In the genomic region with DNA sequence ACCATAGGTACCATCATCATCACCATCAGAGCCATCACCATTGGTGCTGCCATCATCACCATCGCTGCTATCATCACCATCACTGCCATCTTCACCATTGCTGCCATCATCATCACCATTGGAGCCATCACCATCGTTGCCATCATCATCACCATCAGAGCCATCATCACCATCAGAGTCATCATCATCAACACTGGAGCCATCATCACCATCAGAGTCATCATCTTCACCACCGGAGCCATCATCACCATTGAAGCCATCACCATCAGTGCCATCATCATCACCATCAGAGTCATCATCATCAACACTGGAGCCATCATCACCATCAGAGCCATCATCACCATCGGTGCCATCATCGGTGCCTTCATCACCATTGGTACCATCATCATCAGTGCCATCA, we compare ENCODE assay signal across 1 cellular context.
TF ChIP-seq lines count a peak whose summit lies in the region.

No MANE protein-coding gene starts in this region.

TF ChIP-seq in HepG2, 621 proteins besides CTCF, POLR2A, EP300 and RAD21 (continued from another document):
- TF ChIP-seq LCORL (IDR thresholded peaks at IDR 0.05), result 0 out of 2 replicates have a peak, but pooled peaks have one; percentile 18
- no peak for TF ChIP-seq LCORL (CRISPR knock-in tag; IDR thresholded peaks at IDR 0.05)
- no peak for TF ChIP-seq NCOA2 (CRISPR knock-in tag; IDR thresholded peaks at IDR 0.05)
- TF ChIP-seq, protein P1, sequence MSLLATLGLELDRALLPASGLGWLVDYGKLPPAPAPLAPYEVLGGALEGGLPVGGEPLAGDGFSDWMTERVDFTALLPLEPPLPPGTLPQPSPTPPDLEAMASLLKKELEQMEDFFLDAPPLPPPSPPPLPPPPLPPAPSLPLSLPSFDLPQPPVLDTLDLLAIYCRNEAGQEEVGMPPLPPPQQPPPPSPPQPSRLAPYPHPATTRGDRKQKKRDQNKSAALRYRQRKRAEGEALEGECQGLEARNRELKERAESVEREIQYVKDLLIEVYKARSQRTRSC (CRISPR knock-in tag; IDR thresholded peaks at IDR 0.05; ENCODE audit: low read depth), result no peak
